Comparison of ENCODE assay signal across 8 cellular contexts in genomic region chr1:165871311-165872067, GRCh38. TPM values are rescaled to one million over a fixed set of nuclear protein-coding genes. Genes with fewer than 3 reads are reported as not detected.
DNase-seq lines count a peak whose midpoint lies in the region; ATAC-seq and TF ChIP-seq lines count a peak whose summit lies in the region.

No MANE protein-coding gene starts in this region.

- 47 to 58% methylated on average over 4 of the region's 4 CpGs for WGBS in heart right ventricle, 2 donors

- peak in 8 of 9 donors; percentile 14 to 67 (median 52) for TF ChIP-seq CTCF in heart right ventricle (IDR thresholded peaks at IDR 0.05)

- no peaks in the 10 kb centered on the region for H3K36me3 ChIP-seq in heart right ventricle

- peak overlapping the region in 1 of 10 donors; percentile 17 for H3K27ac ChIP-seq in heart right ventricle

- DNase-seq in C1 segment of cervical spinal cord (lab: John Stamatoyannopoulos, UW), result peak in 9 of 14 donors; percentile 12 to 53 (median 28)
- DNase-seq in RKO (ENCODE audit: low spot score), result peak; percentile 8
- peak; percentile 18 for DNase-seq in activated T-helper 1 cell treated with Interleukin-2 at 50 U/mL for 16 hours (ENCODE audit: low read depth)
- peak; percentile 27 to 55 for DNase-seq in heart right ventricle
- peak; percentile 15 to 27 (median 19) for DNase-seq in stimulated activated CD4-positive, alpha-beta T cell treated with anti-CD3 and anti-CD28 coated beads, TNF-alpha, amount 100 ng/mL, for 48 hours (ENCODE audit: low read depth in 3 of 3)
- DNase-seq in NCI-H524 treated with DMSO at 0.1 percent for 48 hours (lab: John Stamatoyannopoulos, UW), result no peak

- no peaks in the 10 kb centered on the region for H3K27me3 ChIP-seq in heart right ventricle

- H3K4me3 ChIP-seq in heart right ventricle, result no peak overlapping the region

- intact Hi-C loops in heart right ventricle (cut with DNase I), result no loop called here

- no peaks in the 10 kb centered on the region for H3K9me3 ChIP-seq in heart right ventricle

- ATAC-seq in GM18907 (IDR thresholded peaks at IDR 0.05; ENCODE audit: unreplicated experiment) (peak; percentile 87), HG03097 (IDR thresholded peaks at IDR 0.05; ENCODE audit: low FRiP score, unreplicated experiment) (peak; percentile 81), heart right ventricle (peak in 6 of 8 donors; percentile 52 to 77 (median 72))

- H3K4me1 ChIP-seq in heart right ventricle, result peaks cover 0 to 24% (median 0%) of the 10 kb centered on the region in 9 donors

RNA-seq across cellular contexts. Expression of gene UCK2, which starts 44.1 kb away (rescaled TPM):
- 10 to 100 TPM in 6 of 10 donors, 1 to 10 TPM in 4; 7.3 to 22.0 (median 11.3) TPM for total RNA-seq in heart right ventricle
- 10 to 100 TPM in 1 of 2 donors, 1 to 10 TPM in 1; 6.7 to 36.4 TPM for polyA plus RNA-seq in heart right ventricle
